In the genomic region with DNA sequence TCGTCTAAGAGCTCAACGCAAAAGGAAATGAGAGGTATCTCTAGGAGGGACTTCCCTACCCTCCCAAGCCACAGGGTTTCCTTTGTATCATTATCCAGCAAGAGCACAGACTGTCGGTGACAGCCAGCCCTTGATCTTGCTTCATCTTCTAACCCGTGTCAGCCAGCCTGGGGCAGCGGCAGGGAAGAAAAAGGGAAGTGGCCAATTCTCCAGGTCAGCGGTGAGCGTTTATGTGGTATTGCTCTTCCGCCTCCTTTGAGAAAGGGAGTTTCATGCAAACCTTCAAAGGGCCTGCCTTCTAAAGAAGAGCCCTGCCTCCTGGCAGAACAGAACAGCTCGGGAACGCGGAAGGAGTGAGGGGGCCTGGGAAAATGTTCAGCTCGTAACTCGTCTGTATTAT, we compare ENCODE assay signal across 7 cellular contexts. TPM values are rescaled to one million over a fixed set of nuclear protein-coding genes. Genes with fewer than 3 reads are reported as not detected.
DNase-seq lines count a peak whose midpoint lies in the region; ATAC-seq lines count a peak whose summit lies in the region.

No MANE protein-coding gene starts in this region.

- peak; percentile 58 for ATAC-seq in GM19035 (IDR thresholded peaks at IDR 0.05; ENCODE audit: unreplicated experiment)
- ATAC-seq in HG02884 (IDR thresholded peaks at IDR 0.05; ENCODE audit: unreplicated experiment), result peak; percentile 78
- peak; percentile 95 for ATAC-seq in stimulated activated naive B cell treated with anti-CD40 and anti-IgM and Interleukin-4, amounts not matched to agents 10 μg/mL and 1 μg/mL and 100 μg/mL, for 72 hours (replicated peaks)

- peaks cover 21 to 42% of the 10 kb centered on the region in 2 donors for H3K4me1 Mint-ChIP-seq in stimulated activated naive B cell treated with anti-CD40 and anti-IgM and Interleukin-4, amounts not matched to agents 10 μg/mL and 1 μg/mL and 100 μg/mL, for 72 hours
- peaks cover 22% of the 10 kb centered on the region for H3K4me1 Mint-ChIP-seq in activated naive CD4-positive, alpha-beta T cell treated with anti-CD3 and anti-CD28 coated beads for 36 hours (ENCODE audit: low read depth)

- peak overlapping the region in 1 of 2 donors; percentile 10 for H3K4me3 Mint-ChIP-seq in stimulated activated naive B cell treated with anti-CD40 and anti-IgM and Interleukin-4, amounts not matched to agents 10 μg/mL and 1 μg/mL and 100 μg/mL, for 72 hours
- no peak overlapping the region for H3K4me3 Mint-ChIP-seq in activated naive CD4-positive, alpha-beta T cell treated with anti-CD3 and anti-CD28 coated beads for 36 hours

- DNase-seq in SKM-1 treated with dmso at 0.1 percent for 144 hours (lab: John Stamatoyannopoulos, UW; ENCODE audit: unreplicated experiment) (peak; percentile 93), DMS53 (lab: John Stamatoyannopoulos, UW) (no peak)
- peak; percentile 58 for DNase-seq in stimulated activated naive B cell treated with anti-CD40 and anti-IgM and Interleukin-4, amounts not matched to agents 10 μg/mL and 1 μg/mL and 100 μg/mL, for 72 hours
- no peak for DNase-seq in activated CD4-positive, alpha-beta T cell treated with anti-CD3 and anti-CD28 coated beads for 4 hours
- no peak for DNase-seq in activated naive CD4-positive, alpha-beta T cell treated with anti-CD3 and anti-CD28 coated beads for 36 hours

- no peaks in the 10 kb centered on the region for H3K9me3 Mint-ChIP-seq in stimulated activated naive B cell treated with anti-CD40 and anti-IgM and Interleukin-4, amounts not matched to agents 10 μg/mL and 1 μg/mL and 100 μg/mL, for 72 hours
- no peaks in the 10 kb centered on the region for H3K9me3 Mint-ChIP-seq in activated naive CD4-positive, alpha-beta T cell treated with anti-CD3 and anti-CD28 coated beads for 36 hours

- H3K27ac Mint-ChIP-seq in stimulated activated naive B cell treated with anti-CD40 and anti-IgM and Interleukin-4, amounts not matched to agents 10 μg/mL and 1 μg/mL and 100 μg/mL, for 72 hours, result no peak overlapping the region
- H3K27ac Mint-ChIP-seq in activated naive CD4-positive, alpha-beta T cell treated with anti-CD3 and anti-CD28 coated beads for 36 hours, result no peak overlapping the region

- intact Hi-C loops in activated naive CD4-positive, alpha-beta T cell treated with anti-CD3 and anti-CD28 coated beads for 36 hours (cut with micrococcal nuclease), result no loop called here

- peaks cover 0 to 4% of the 10 kb centered on the region in 2 donors for H3K36me3 Mint-ChIP-seq in stimulated activated naive B cell treated with anti-CD40 and anti-IgM and Interleukin-4, amounts not matched to agents 10 μg/mL and 1 μg/mL and 100 μg/mL, for 72 hours
- no peaks in the 10 kb centered on the region for H3K36me3 Mint-ChIP-seq in activated naive CD4-positive, alpha-beta T cell treated with anti-CD3 and anti-CD28 coated beads for 36 hours (ENCODE audit: low read depth)

- peaks cover 66 to 77% of the 10 kb centered on the region in 2 donors for H3K27me3 Mint-ChIP-seq in stimulated activated naive B cell treated with anti-CD40 and anti-IgM and Interleukin-4, amounts not matched to agents 10 μg/mL and 1 μg/mL and 100 μg/mL, for 72 hours
- H3K27me3 Mint-ChIP-seq in activated naive CD4-positive, alpha-beta T cell treated with anti-CD3 and anti-CD28 coated beads for 36 hours (ENCODE audit: low read depth), result peaks cover 75% of the 10 kb centered on the region

- CTCF ChIA-PET in activated naive CD4-positive, alpha-beta T cell treated with anti-CD3 and anti-CD28 coated beads for 36 hours (lab: Charles Lee), result no interaction called here

RNA-seq across cellular contexts. Expression of a gene that starts 41.9 kb away (rescaled TPM):
- under 1 TPM; 0.07 to 0.12 TPM for total RNA-seq in activated naive CD4-positive, alpha-beta T cell treated with anti-CD3 and anti-CD28 coated beads for 36 hours

Comparison
In these comparisons a context has a peak if more than half of its experiments do, and no peak if none do; other contexts are left out.
1. DNase-seq: peak in SKM-1 treated with dmso at 0.1 percent for 144 hours (single experiment) and stimulated activated naive B cell treated with anti-CD40 and anti-IgM and Interleukin-4, amounts not matched to agents 10 μg/mL and 1 μg/mL and 100 μg/mL, for 72 hours (single experiment); none in DMS53 (single experiment), activated CD4-positive, alpha-beta T cell treated with anti-CD3 and anti-CD28 coated beads for 4 hours (0 of 2) and activated naive CD4-positive, alpha-beta T cell treated with anti-CD3 and anti-CD28 coated beads for 36 hours (single experiment).
2. Peak in every context shown above with its lines, with median percentiles within 50 percentile points of each other: ATAC-seq.